In the genomic region with DNA sequence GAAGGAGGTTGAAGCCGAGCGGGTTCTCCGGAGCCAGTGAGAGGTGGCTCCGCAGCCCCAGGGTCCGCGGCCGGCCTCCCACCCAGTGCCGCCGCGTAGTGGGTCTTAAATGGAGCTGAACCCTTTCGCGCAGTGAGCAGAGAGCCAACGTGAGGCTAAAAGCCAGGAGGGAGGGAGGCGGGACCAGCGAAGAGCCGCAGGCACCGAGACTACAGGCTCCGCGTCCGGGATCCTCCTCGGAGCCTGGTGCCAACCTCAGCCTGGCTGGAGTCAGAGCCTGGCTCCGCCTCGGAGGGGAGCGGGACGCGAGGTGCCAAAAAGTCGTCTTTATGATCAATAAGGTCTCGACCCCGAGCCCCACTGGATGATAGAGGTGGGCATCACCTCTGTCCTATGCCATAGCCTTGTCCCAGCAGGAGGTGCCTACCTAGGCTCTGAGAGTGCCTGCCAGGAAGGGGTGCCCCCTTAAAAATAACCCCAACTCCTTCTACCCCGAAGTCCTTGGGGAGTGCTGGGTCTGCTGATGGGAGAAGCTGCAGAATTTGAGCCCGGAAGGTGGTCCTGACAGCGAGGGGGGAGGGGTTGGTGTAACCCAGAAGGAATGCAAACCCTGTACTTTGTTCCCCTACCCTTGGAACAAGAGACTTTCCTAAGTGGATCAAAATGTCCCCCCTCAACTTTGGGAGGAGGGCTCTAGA, we compare ENCODE assay signal across 12 cellular contexts. TPM values are rescaled to one million over a fixed set of nuclear protein-coding genes. Genes with fewer than 3 reads are reported as not detected.
A peak's percentile ranks its signal among the peaks of the same experiment; 100 is the strongest.
DNase-seq lines count a peak whose midpoint lies in the region; TF ChIP-seq lines count a peak whose summit lies in the region.
"Had no signal": no experiment of that assay in that cellular context is flagged by ENCODE, and none has a peak within 500 bp of the region (broad histone marks: within the 10 kb centered on the region; RNA-seq: fewer than 3 reads in every experiment).

No MANE protein-coding gene starts in this region.

- BruUV-seq in OCI-LY7 (replicated peaks; lab: Mats Ljungman, UMichigan) = no TSS peak

- H2AFZ ChIP-seq in OCI-LY7 (ENCODE audit: low read length) = no peak overlapping the region

- H3K9me3 ChIP-seq in muscle layer of colon (ENCODE audit: low read length) = no peaks in the 10 kb centered on the region
- H3K9me3 ChIP-seq in OCI-LY7 (ENCODE audit: low read length) = no peaks in the 10 kb centered on the region
- H3K9me3 ChIP-seq: Caco-2, esophagus squamous epithelium had no signal

- peaks cover 38 to 73% of the 10 kb centered on the region in 2 donors for H3K27me3 ChIP-seq in muscle layer of colon (ENCODE audit: control insufficient read depth in 1 of 2, insufficient read depth in 2 of 2, low read length in 2 of 2)

- no peak for TF ChIP-seq CTCF in OCI-LY7 (conservative IDR thresholded peaks at IDR 0.05; ENCODE audit: low read length)

- H3K4me1 ChIP-seq in muscle layer of colon (ENCODE audit: insufficient read depth, low read length) = peaks cover 20% of the 10 kb centered on the region
- H3K4me1 ChIP-seq in OCI-LY7 (ENCODE audit: insufficient read depth, low read length, poor library complexity, severe bottlenecking) = no peaks in the 10 kb centered on the region
- H3K4me1 ChIP-seq: Caco-2 had no signal

- H4K20me1 ChIP-seq in OCI-LY7 (ENCODE audit: insufficient read depth, low read length) = no peaks in the 10 kb centered on the region

- H3K9ac ChIP-seq in muscle layer of colon (ENCODE audit: low read length) = no peak overlapping the region

- CTCF ChIA-PET in OCI-LY7 (lab: Charles Lee; ENCODE audit: unreplicated experiment) = interaction anchor here (0.6 kb wide), 1 partner anchor 239 kb away, joined by 3 read pairs; no protein-coding TSS in a partner anchor

- DNase-seq in DMS153 treated with DMSO at 0.1 percent for 48 hours (lab: John Stamatoyannopoulos, UW; ENCODE audit: unreplicated experiment) (peak; percentile 53), NCI-H1092 treated with DMSO at 0.1 percent for 48 hours (lab: John Stamatoyannopoulos, UW) (peak; percentile 53), anterior cingulate cortex (lab: John Stamatoyannopoulos, UW) (peak in 31 of 58 donors; percentile 4 to 65 (median 28)), OCI-LY7 (ENCODE audit: low spot score) (no peak), cortex of kidney (lab: John Stamatoyannopoulos, UW) (no peak), mesenteric fat pad (ENCODE audit: low spot score) (no peak)
- no peak for DNase-seq in effector CD8-positive, alpha-beta T cell (lab: John Stamatoyannopoulos, UW)
- DNase-seq: Caco-2, esophagus squamous epithelium had no signal

- no peaks in the 10 kb centered on the region for H3K36me3 ChIP-seq in muscle layer of colon (ENCODE audit: insufficient read depth, low read length)
- H3K36me3 ChIP-seq in OCI-LY7 (ENCODE audit: insufficient read depth, low read length) = no peaks in the 10 kb centered on the region
- H3K36me3 ChIP-seq: esophagus squamous epithelium had no signal

- H3K79me2 ChIP-seq in OCI-LY7 (ENCODE audit: insufficient read depth, low read depth, low read length) = no peaks in the 10 kb centered on the region

- no peaks in the 10 kb centered on the region for H3K9me2 ChIP-seq in OCI-LY7 (ENCODE audit: insufficient read depth, low read length)

- H3K4me3 ChIP-seq in muscle layer of colon (ENCODE audit: low read depth in 1 of 2, low read length in 2 of 2) (peak overlapping the region; percentile 3 to 8), OCI-LY7 (ENCODE audit: low read depth, low read length, poor library complexity, severe bottlenecking) (no peak overlapping the region)
- H3K4me3 ChIP-seq: lung had no signal

- H3K27ac ChIP-seq in muscle layer of colon (ENCODE audit: low read depth, low read length) = no peak overlapping the region
- no peak overlapping the region for H3K27ac ChIP-seq in OCI-LY7 (ENCODE audit: low read depth, low read length, poor library complexity, severe bottlenecking)
- H3K27ac ChIP-seq: skin epidermis had no signal

- intact Hi-C loops in OCI-LY7 (cut with micrococcal nuclease; ENCODE audit: unreplicated experiment) = loop anchor here (10.0 kb wide), 1 partner anchor 196 kb away; no protein-coding TSS in a partner anchor

- no peak overlapping the region for H3K4me2 ChIP-seq in OCI-LY7 (ENCODE audit: low read length)

- POLR2A ChIA-PET in OCI-LY7 (lab: Charles Lee) = no interaction called here

RNA-seq across cellular contexts. Expression of a gene that starts 1.6 kb away (rescaled TPM):
- not detected in 2 replicates for total RNA-seq in OCI-LY7 (2014; rRNA removed; shearing (Covaris generic))
- 0.17 TPM in 1 of 2 replicates, not detected in the other for total RNA-seq in OCI-LY7 (2022)
- total RNA-seq in mesenteric fat pad = 2.6 TPM
- total RNA-seq: Caco-2 had no signal

Comparison
In these comparisons a context has a peak if more than half of its experiments do, and no peak if none do; other contexts are left out.
1. DNase-seq: peak in DMS153 treated with DMSO at 0.1 percent for 48 hours (single experiment), NCI-H1092 treated with DMSO at 0.1 percent for 48 hours (single experiment) and anterior cingulate cortex (31 of 58); none in effector CD8-positive, alpha-beta T cell (single experiment), OCI-LY7 (single experiment), cortex of kidney (single experiment) and mesenteric fat pad (single experiment).